In the genomic region with DNA sequence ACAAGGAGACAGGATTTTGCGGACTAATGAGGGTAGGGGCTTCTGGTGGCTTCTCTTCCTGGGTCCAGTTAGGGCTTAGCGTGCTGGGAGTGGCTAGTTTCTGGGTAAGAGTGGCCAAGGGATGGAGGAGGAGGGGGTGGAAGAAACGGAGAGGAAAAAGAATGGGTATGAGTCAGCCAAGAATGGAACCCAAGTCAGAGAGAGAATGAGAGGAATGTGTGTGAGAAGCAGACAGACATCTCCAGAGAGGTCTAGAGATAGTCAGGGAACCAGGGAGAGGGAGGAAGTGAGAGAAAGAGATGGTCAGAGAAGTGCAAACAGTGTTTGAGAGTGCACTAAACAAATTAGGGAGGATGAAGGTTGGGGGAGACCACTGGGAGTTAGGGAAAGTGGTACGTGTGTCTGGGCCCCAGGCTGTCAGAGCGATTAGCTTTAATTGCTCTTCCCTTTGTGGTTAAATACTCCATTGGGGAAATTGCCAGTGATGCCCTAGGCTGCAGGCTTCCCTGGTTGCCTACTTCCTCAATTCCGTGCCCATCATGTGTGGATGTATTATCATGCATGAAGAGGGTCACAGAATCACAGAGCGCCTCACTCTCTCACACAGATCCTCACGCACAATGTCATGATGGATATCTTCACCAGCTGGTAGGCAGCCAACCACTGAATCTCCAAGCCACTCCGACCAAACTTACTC, we compare ENCODE assay signal across 9 cellular contexts. TPM values are rescaled to one million over a fixed set of nuclear protein-coding genes. Genes with fewer than 3 reads are reported as not detected.
DNase-seq lines count a peak whose midpoint lies in the region; ATAC-seq and TF ChIP-seq lines count a peak whose summit lies in the region.
"Had no signal": no experiment of that assay in that cellular context is flagged by ENCODE, and none has a peak within 500 bp of the region (broad histone marks: within the 10 kb centered on the region; RNA-seq: fewer than 3 reads in every experiment).

No MANE protein-coding gene starts in this region.

- H3K4me3 Mint-ChIP-seq in CD4-positive, CD25-positive, alpha-beta regulatory T cell: peak overlapping the region; percentile 88 to 98 (median 94)

- no peak for TF ChIP-seq EP300 in gastroesophageal sphincter (IDR thresholded peaks at IDR 0.05)

- H3K27me3 ChIP-seq in CD4-positive, CD25-positive, alpha-beta regulatory T cell (ENCODE audit: control insufficient read depth, insufficient read depth, low read length): no peaks in the 10 kb centered on the region
- H3K27me3 ChIP-seq in HUES48 (ENCODE audit: control insufficient read depth, insufficient read depth, low read length) (no peaks in the 10 kb centered on the region), gastroesophageal sphincter (no peaks in the 10 kb centered on the region)

- 21 to 25% methylated on average over 3 to 6 of the region's 9 CpGs for whole genome bisulfite sequencing in gastroesophageal sphincter (ENCODE audit: low coverage in 1 of 2), 2 donors

- H3K36me3 ChIP-seq in CD4-positive, CD25-positive, alpha-beta regulatory T cell (ENCODE audit: control insufficient read depth, insufficient read depth, low read length): peaks cover 5% of the 10 kb centered on the region
- H3K36me3 ChIP-seq in HUES48 (ENCODE audit: control insufficient read depth, insufficient read depth, low read length) (peaks cover 37% of the 10 kb centered on the region), gastroesophageal sphincter (peaks cover 0 to 20% of the 10 kb centered on the region in 2 donors)

- DNase-seq in CD4-positive, CD25-positive, alpha-beta regulatory T cell: no peak
- DNase-seq in retinal pigment epithelial cell (ENCODE audit: low read depth): peak; percentile 66
- DNase-seq in NCI-H526 treated with DMSO at 0.1 percent for 48 hours (lab: John Stamatoyannopoulos, UW): no peak
- no peak for DNase-seq in DMS53 (lab: John Stamatoyannopoulos, UW)

- H3K9ac ChIP-seq in HUES48 (ENCODE audit: low read depth, low read length): peak overlapping the region; percentile 87

- ATAC-seq in CD4-positive, CD25-positive, alpha-beta regulatory T cell (ENCODE audit: low read depth in 2 of 2): no peak
- ATAC-seq in gastroesophageal sphincter: peak; percentile 46
- ATAC-seq in GM21717 (IDR thresholded peaks at IDR 0.05; ENCODE audit: unreplicated experiment): no peak

- TF ChIP-seq CTCF in WI38 (IDR thresholded peaks at IDR 0.05; ENCODE audit: low read depth, low read length): no peak
- TF ChIP-seq CTCF in gastroesophageal sphincter (IDR thresholded peaks at IDR 0.05): no peak
- no peak for TF ChIP-seq CTCF in retinal pigment epithelial cell (conservative IDR thresholded peaks at IDR 0.05; ENCODE audit: low read depth, low read length)

- peak overlapping the region; percentile 75 for H3K4me3 ChIP-seq in CD4-positive, CD25-positive, alpha-beta regulatory T cell (ENCODE audit: low read depth, low read length)
- peak overlapping the region; percentile 98 for H3K4me3 ChIP-seq in HUES48 (ENCODE audit: low read depth, low read length)
- H3K4me3 ChIP-seq in WI38 (ENCODE audit: low read depth, low read length): peak overlapping the region; percentile 96
- H3K4me3 ChIP-seq in gastroesophageal sphincter: peak overlapping the region; percentile 74 to 94
- peak overlapping the region; percentile 92 for H3K4me3 ChIP-seq in retinal pigment epithelial cell (ENCODE audit: low read length)

- peaks cover 3% of the 10 kb centered on the region for H3K36me3 Mint-ChIP-seq in CD4-positive, CD25-positive, alpha-beta regulatory T cell

- H3K27ac Mint-ChIP-seq in CD4-positive, CD25-positive, alpha-beta regulatory T cell: peak overlapping the region; percentile 92 to 95 (median 93)

- peaks cover 0 to 59% (median 35%) of the 10 kb centered on the region in 4 donors for H3K4me1 Mint-ChIP-seq in CD4-positive, CD25-positive, alpha-beta regulatory T cell

- H3K27ac ChIP-seq in CD4-positive, CD25-positive, alpha-beta regulatory T cell (ENCODE audit: insufficient read depth, low read length, poor library complexity, severe bottlenecking): peak overlapping the region; percentile 73
- H3K27ac ChIP-seq in HUES48 (ENCODE audit: low read depth, low read length): peak overlapping the region; percentile 82
- H3K27ac ChIP-seq in gastroesophageal sphincter: peak overlapping the region; percentile 84 to 98 (median 96)

- H3K9me3 ChIP-seq in CD4-positive, CD25-positive, alpha-beta regulatory T cell (ENCODE audit: control insufficient read depth in 2 of 2, low read length in 2 of 2): no peaks in the 10 kb centered on the region
- H3K9me3 ChIP-seq in HUES48 (ENCODE audit: control insufficient read depth, insufficient read depth, low read length) (no peaks in the 10 kb centered on the region), gastroesophageal sphincter (no peaks in the 10 kb centered on the region)

- H3K9me3 Mint-ChIP-seq in CD4-positive, CD25-positive, alpha-beta regulatory T cell: no peaks in the 10 kb centered on the region

- peaks cover 14% of the 10 kb centered on the region for H3K4me1 ChIP-seq in CD4-positive, CD25-positive, alpha-beta regulatory T cell (ENCODE audit: control insufficient read depth, insufficient read depth, low read length, poor library complexity, severe bottlenecking)
- peaks cover 62% of the 10 kb centered on the region for H3K4me1 ChIP-seq in HUES48 (ENCODE audit: control insufficient read depth, insufficient read depth, low read length)
- H3K4me1 ChIP-seq in gastroesophageal sphincter: peaks cover 18 to 70% (median 46%) of the 10 kb centered on the region in 3 donors

- H3K27me3 Mint-ChIP-seq in CD4-positive, CD25-positive, alpha-beta regulatory T cell: no peaks in the 10 kb centered on the region

- no peak for TF ChIP-seq POLR2A in gastroesophageal sphincter (IDR thresholded peaks at IDR 0.05)

RNA-seq across cellular contexts. Expression of a gene that starts 1.4 kb away (rescaled TPM):
- 21.5 TPM for total RNA-seq in CD4-positive, CD25-positive, alpha-beta regulatory T cell
- polyA plus RNA-seq in CD4-positive, CD25-positive, alpha-beta regulatory T cell: 10 to 100 TPM in 1 of 4 donors, 1 to 10 TPM in 3; 7.5 to 10.2 (median 8.3) TPM
- 100 to 1,000 TPM in 3 of 4 donors, 10 to 100 TPM in 1; 94.6 to 325 (median 164) TPM for total RNA-seq in gastroesophageal sphincter

RNA-seq across cellular contexts. Expression of a gene that starts 16.2 kb away (rescaled TPM):
- total RNA-seq in CD4-positive, CD25-positive, alpha-beta regulatory T cell: not detected
- not detected for polyA plus RNA-seq in CD4-positive, CD25-positive, alpha-beta regulatory T cell
- total RNA-seq in gastroesophageal sphincter: 1 to 10 TPM; 1.3 to 8.8 (median 2.2) TPM
- total RNA-seq: T-helper 1 cell treated with Interleukin-12 subunit alpha and Interleukin-12 subunit beta and Interleukin-4 antibody, amounts not matched to agents 30 ng/mL and 1 ng/mL, for 36 hours had no signal

RNA-seq across cellular contexts. Expression of a gene that starts 55.2 kb away (rescaled TPM):
- not detected for total RNA-seq in CD4-positive, CD25-positive, alpha-beta regulatory T cell
- not detected for polyA plus RNA-seq in CD4-positive, CD25-positive, alpha-beta regulatory T cell
- total RNA-seq in gastroesophageal sphincter: under 1 TPM in 1 of 4 donors, not detected in 3; 0.47 TPM
- total RNA-seq: T-helper 1 cell treated with Interleukin-12 subunit alpha and Interleukin-12 subunit beta and Interleukin-4 antibody, amounts not matched to agents 30 ng/mL and 1 ng/mL, for 36 hours had no signal

RNA-seq across cellular contexts. Expression of a gene that starts 55.8 kb away (rescaled TPM):
- 182 TPM for total RNA-seq in CD4-positive, CD25-positive, alpha-beta regulatory T cell
- 10 to 100 TPM; 50.3 to 74.1 (median 54.9) TPM for polyA plus RNA-seq in CD4-positive, CD25-positive, alpha-beta regulatory T cell
- total RNA-seq in gastroesophageal sphincter: 100 to 1,000 TPM; 154 to 211 (median 159) TPM
